19 cellular contexts compared by ENCODE assay signal in genomic region chr18:48815182-48815520, GRCh38.
DNase-seq lines count a peak whose midpoint lies in the region; ATAC-seq and TF ChIP-seq lines count a peak whose summit lies in the region.
"Had no signal": no experiment of that assay in that cellular context is flagged by ENCODE, and none has a peak within 500 bp of the region (broad histone marks: within the 10 kb centered on the region; RNA-seq: fewer than 3 reads in every experiment).

No MANE protein-coding gene starts in this region.

- H3K4me1 ChIP-seq in effector memory CD4-positive, alpha-beta T cell (ENCODE audit: control insufficient read depth, insufficient read depth, low read length, poor library complexity, severe bottlenecking) = peaks cover 22% of the 10 kb centered on the region
- peaks cover 0 to 39% (median 24%) of the 10 kb centered on the region in 4 donors for H3K4me1 ChIP-seq in tibial artery

- H3K36me3 Mint-ChIP-seq in activated T-cell treated with anti-CD3 and anti-CD28 coated beads, Interleukin-2, amount 50 U/mL, for 72 hours (ENCODE audit: insufficient read depth in 2 of 2) = no peaks in the 10 kb centered on the region
- H3K36me3 Mint-ChIP-seq in activated T-cell treated with anti-CD3 and anti-CD28 coated beads, Interleukin-2, amount 50 U/mL, for 4 hours (ENCODE audit: insufficient read depth) = peaks cover 5% of the 10 kb centered on the region
- no peaks in the 10 kb centered on the region for H3K36me3 Mint-ChIP-seq in activated CD4-positive, alpha-beta memory T cell treated with anti-CD3 and anti-CD28 coated beads for 36 hours
- H3K36me3 Mint-ChIP-seq in type B pancreatic cell = peaks cover 13% of the 10 kb centered on the region

- peak overlapping the region in 1 of 2 donors; percentile 28 for H3K4me3 Mint-ChIP-seq in activated T-cell treated with anti-CD3 and anti-CD28 coated beads, Interleukin-2, amount 50 U/mL, for 72 hours
- H3K4me3 Mint-ChIP-seq in activated T-cell treated with anti-CD3 and anti-CD28 coated beads, Interleukin-2, amount 50 U/mL, for 4 hours = no peak overlapping the region
- no peak overlapping the region for H3K4me3 Mint-ChIP-seq in activated CD4-positive, alpha-beta memory T cell treated with anti-CD3 and anti-CD28 coated beads for 36 hours
- H3K4me3 Mint-ChIP-seq in type B pancreatic cell = no peak overlapping the region
- H3K4me3 Mint-ChIP-seq: GM23338, mesothelial cell of epicardium had no signal

- no peaks in the 10 kb centered on the region for H3K27me3 Mint-ChIP-seq in activated T-cell treated with anti-CD3 and anti-CD28 coated beads, Interleukin-2, amount 50 U/mL, for 72 hours (ENCODE audit: low read depth)
- H3K27me3 Mint-ChIP-seq in activated T-cell treated with anti-CD3 and anti-CD28 coated beads, Interleukin-2, amount 50 U/mL, for 4 hours (ENCODE audit: low read depth) = no peaks in the 10 kb centered on the region
- H3K27me3 Mint-ChIP-seq in activated CD4-positive, alpha-beta memory T cell treated with anti-CD3 and anti-CD28 coated beads for 36 hours = no peaks in the 10 kb centered on the region
- no peaks in the 10 kb centered on the region for H3K27me3 Mint-ChIP-seq in type B pancreatic cell

- intact Hi-C loops in activated CD4-positive, alpha-beta memory T cell treated with anti-CD3 and anti-CD28 coated beads for 36 hours (cut with micrococcal nuclease) = loop anchor here (1.0 kb wide), 2 partner anchors 14 to 54 kb away; no protein-coding TSS in a partner anchor
- intact Hi-C loops in tibial artery (cut with DNase I; ENCODE audit: low total_unique reads) = no loop called here

- peak overlapping the region; percentile 82 for H3K27ac ChIP-seq in effector memory CD4-positive, alpha-beta T cell (ENCODE audit: insufficient read depth, low read length, poor library complexity, severe bottlenecking)
- H3K27ac ChIP-seq in tibial artery = peak overlapping the region; percentile 29 to 68
- H3K27ac ChIP-seq: tibial nerve had no signal

- no peaks in the 10 kb centered on the region for H3K9me3 Mint-ChIP-seq in activated T-cell treated with anti-CD3 and anti-CD28 coated beads, Interleukin-2, amount 50 U/mL, for 72 hours
- no peaks in the 10 kb centered on the region for H3K9me3 Mint-ChIP-seq in activated T-cell treated with anti-CD3 and anti-CD28 coated beads, Interleukin-2, amount 50 U/mL, for 4 hours
- no peaks in the 10 kb centered on the region for H3K9me3 Mint-ChIP-seq in activated CD4-positive, alpha-beta memory T cell treated with anti-CD3 and anti-CD28 coated beads for 36 hours
- H3K9me3 Mint-ChIP-seq in type B pancreatic cell = no peaks in the 10 kb centered on the region
- H3K9me3 Mint-ChIP-seq: GM23338, mesothelial cell of epicardium had no signal

- H3K4me3 ChIP-seq in effector memory CD4-positive, alpha-beta T cell (ENCODE audit: insufficient read depth, low read depth, low read length, poor library complexity, severe bottlenecking) = no peak overlapping the region
- H3K4me3 ChIP-seq in tibial artery = no peak overlapping the region
- H3K4me3 ChIP-seq: GM23338, tibial nerve had no signal

- CTCF ChIA-PET in activated CD4-positive, alpha-beta memory T cell treated with anti-CD3 and anti-CD28 coated beads for 36 hours (lab: Charles Lee) = no interaction called here

- no peaks in the 10 kb centered on the region for H3K36me3 ChIP-seq in effector memory CD4-positive, alpha-beta T cell (ENCODE audit: control insufficient read depth, insufficient read depth, low read length)
- peaks cover 7 to 33% (median 29%) of the 10 kb centered on the region in 3 donors for H3K36me3 ChIP-seq in tibial artery

- H3K27me3 ChIP-seq in effector memory CD4-positive, alpha-beta T cell (replicated peaks; ENCODE audit: control insufficient read depth, insufficient read depth, low read length, poor library complexity, severe bottlenecking) = no peaks in the 10 kb centered on the region
- H3K27me3 ChIP-seq in tibial artery = no peaks in the 10 kb centered on the region
- H3K27me3 ChIP-seq: tibial nerve had no signal

- H3K9me3 ChIP-seq in effector memory CD4-positive, alpha-beta T cell (ENCODE audit: control insufficient read depth, low read length) = no peaks in the 10 kb centered on the region
- H3K9me3 ChIP-seq in tibial artery = no peaks in the 10 kb centered on the region
- H3K9me3 ChIP-seq: tibial nerve had no signal

- POLR2A ChIA-PET in activated CD4-positive, alpha-beta memory T cell treated with anti-CD3 and anti-CD28 coated beads for 36 hours (lab: Charles Lee) = interaction anchor here (1.2 to 4.7 kb wide), 3 partner anchors 14 to 53 kb away, joined by 5 to 30 read pairs (median 6); no protein-coding TSS in a partner anchor

- TF ChIP-seq CTCF in tibial artery (IDR thresholded peaks at IDR 0.05) = no peak
- TF ChIP-seq CTCF in type B pancreatic cell (conservative IDR thresholded peaks at IDR 0.05) = no peak

- peaks cover 60% of the 10 kb centered on the region for H3K4me1 Mint-ChIP-seq in activated T-cell treated with anti-CD3 and anti-CD28 coated beads, Interleukin-2, amount 50 U/mL, for 72 hours (ENCODE audit: low read depth)
- H3K4me1 Mint-ChIP-seq in activated T-cell treated with anti-CD3 and anti-CD28 coated beads, Interleukin-2, amount 50 U/mL, for 4 hours (ENCODE audit: low read depth) = peaks cover 55% of the 10 kb centered on the region
- H3K4me1 Mint-ChIP-seq in activated CD4-positive, alpha-beta memory T cell treated with anti-CD3 and anti-CD28 coated beads for 36 hours (ENCODE audit: low read depth) = peaks cover 54% of the 10 kb centered on the region
- peaks cover 27% of the 10 kb centered on the region for H3K4me1 Mint-ChIP-seq in type B pancreatic cell (ENCODE audit: unreplicated experiment)
- H3K4me1 Mint-ChIP-seq: GM23338 had no signal

- DNase-seq in activated T-cell treated with anti-CD3 and anti-CD28 coated beads, Interleukin-2, amount 50 U/mL, for 72 hours = no peak
- no peak for DNase-seq in activated T-cell treated with anti-CD3 and anti-CD28 coated beads, Interleukin-2, amount 50 U/mL, for 4 hours
- peak; percentile 10 for DNase-seq in activated CD4-positive, alpha-beta memory T cell treated with anti-CD3 and anti-CD28 coated beads for 36 hours
- DNase-seq in effector memory CD4-positive, alpha-beta T cell = peak in 1 of 3 donors; percentile 13
- DNase-seq in tibial artery = peak; percentile 11 to 64
- no peak for DNase-seq in H4 (ENCODE audit: low spot score)
- DNase-seq in type B pancreatic cell (ENCODE audit: extremely low spot score, unreplicated experiment) = no peak
- DNase-seq: activated CD4-positive, alpha-beta T cell treated with anti-CD3 and anti-CD28 coated beads for 1 hour; foreskin melanocyte; NCI-H1105 treated with DMSO at 0.1 percent for 48 hours; NCI-H2107; NCI-H526 treated with DMSO at 0.1 percent for 48 hours; retina; SIG-M5; T-helper 9 cell had no signal

- H3K27ac Mint-ChIP-seq in activated T-cell treated with anti-CD3 and anti-CD28 coated beads, Interleukin-2, amount 50 U/mL, for 72 hours = peak overlapping the region; percentile 83
- H3K27ac Mint-ChIP-seq in activated CD4-positive, alpha-beta memory T cell treated with anti-CD3 and anti-CD28 coated beads for 36 hours = peak overlapping the region; percentile 34
- H3K27ac Mint-ChIP-seq in type B pancreatic cell = no peak overlapping the region
- H3K27ac Mint-ChIP-seq: GM23338, mesothelial cell of epicardium had no signal

- ATAC-seq in activated T-cell treated with anti-CD3 and anti-CD28 coated beads, Interleukin-2, amount 50 U/mL, for 72 hours (replicated peaks in 1 of 2) = no peak
- ATAC-seq in activated T-cell treated with anti-CD3 and anti-CD28 coated beads, Interleukin-2, amount 50 U/mL, for 4 hours = no peak
- no peak for ATAC-seq in GM18517 (IDR thresholded peaks at IDR 0.05; ENCODE audit: unreplicated experiment)
- ATAC-seq: GM23338 had no signal

Comparison
In these comparisons a context has a peak if more than half of its experiments do, and no peak if none do; other contexts are left out.
1. DNase-seq: peak in activated CD4-positive, alpha-beta memory T cell treated with anti-CD3 and anti-CD28 coated beads for 36 hours (single experiment) and tibial artery (2 of 2); none in activated T-cell treated with anti-CD3 and anti-CD28 coated beads, Interleukin-2, amount 50 U/mL, for 72 hours (0 of 2), activated T-cell treated with anti-CD3 and anti-CD28 coated beads, Interleukin-2, amount 50 U/mL, for 4 hours (single experiment), H4 (single experiment) and type B pancreatic cell (single experiment).